In the genomic region with DNA sequence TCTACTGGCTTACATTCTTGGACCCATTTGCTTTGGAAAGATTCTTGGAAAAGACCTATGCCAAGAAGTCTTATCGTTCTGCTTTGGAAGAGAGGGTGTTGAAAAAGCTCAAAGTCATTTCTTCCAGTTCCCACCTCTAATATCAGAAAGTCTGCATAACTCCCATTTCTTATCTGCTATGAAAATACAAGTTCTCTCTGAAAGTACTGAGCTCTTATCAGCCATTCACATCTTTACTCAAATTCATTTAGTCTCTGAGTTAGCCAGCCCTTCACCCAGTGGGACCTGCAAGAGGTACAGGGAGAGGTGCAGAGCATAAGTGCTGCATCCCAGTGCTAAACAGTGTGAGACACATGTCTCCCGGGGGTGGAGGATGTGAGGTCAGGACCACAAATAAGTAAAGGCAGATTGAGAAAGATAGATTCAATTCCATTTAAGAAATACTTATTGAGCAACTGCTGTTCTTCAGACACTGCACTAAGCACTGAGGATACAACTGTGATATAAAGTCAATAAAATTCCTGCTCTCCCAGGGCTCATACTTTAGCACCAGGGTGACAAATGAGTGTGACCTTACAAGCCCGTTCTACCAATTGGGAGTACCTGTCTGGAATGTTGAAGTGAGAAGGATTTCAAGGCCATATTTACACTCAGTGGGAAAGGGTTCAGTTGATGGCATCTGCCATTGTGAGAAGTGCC, we compare ENCODE assay signal across 10 cellular contexts.
DNase-seq lines count a peak whose midpoint lies in the region; ATAC-seq and TF ChIP-seq lines count a peak whose summit lies in the region.
"Had no signal": no experiment of that assay in that cellular context is flagged by ENCODE, and none has a peak within 500 bp of the region (broad histone marks: within the 10 kb centered on the region; RNA-seq: fewer than 3 reads in every experiment).

No MANE protein-coding gene starts in this region.

- POLR2A ChIA-PET in PC-3 (lab: Charles Lee; ENCODE audit: unreplicated experiment): no interaction called here

- H3K36me3 ChIP-seq in mesenchymal stem cell (ENCODE audit: control insufficient read depth in 1 of 2, insufficient read depth in 2 of 2, low read depth in 1 of 2, low read length in 2 of 2) (peaks cover 16 to 39% of the 10 kb centered on the region in 2 experiments), PC-3 (ENCODE audit: low read depth, low read length) (no peaks in the 10 kb centered on the region), HAP-1 (replicated peaks) (peaks cover 11% of the 10 kb centered on the region; the same call in 1 of the 2 replicates)

- H3K4me1 Mint-ChIP-seq in activated naive CD4-positive, alpha-beta T cell treated with anti-CD3 and anti-CD28 coated beads, Interleukin-2, amount 50 U/mL, for 24 hours: peaks cover 52% of the 10 kb centered on the region

- peak overlapping the region; percentile 92 for H3K27ac Mint-ChIP-seq in activated naive CD4-positive, alpha-beta T cell treated with anti-CD3 and anti-CD28 coated beads, Interleukin-2, amount 50 U/mL, for 24 hours

- peaks cover 5% of the 10 kb centered on the region for H3K4me1 ChIP-seq in mesenchymal stem cell (ENCODE audit: control insufficient read depth, insufficient read depth, low read depth, low read length)
- H3K4me1 ChIP-seq in PC-3 (ENCODE audit: insufficient read depth, low read length): peaks cover 25% of the 10 kb centered on the region
- no peaks in the 10 kb centered on the region for H3K4me1 ChIP-seq in HAP-1

- no peaks in the 10 kb centered on the region for H4K20me1 ChIP-seq in PC-3 (ENCODE audit: low read length)

- peak overlapping the region; percentile 11 to 47 for H3K18ac ChIP-seq in mesenchymal stem cell (ENCODE audit: low read depth in 1 of 2, low read length in 2 of 2)

- no peak overlapping the region for H2BK5ac ChIP-seq in mesenchymal stem cell (ENCODE audit: low read depth, low read length, poor library complexity, severe bottlenecking)

- H2BK120ac ChIP-seq in mesenchymal stem cell (ENCODE audit: low read depth, low read length): peak overlapping the region; percentile 80

- BruUV-seq in PC-3 (replicated peaks; lab: Mats Ljungman, UMichigan): no TSS peak

- no peak overlapping the region for H2AK5ac ChIP-seq in mesenchymal stem cell (ENCODE audit: low read length, severe bottlenecking)

- H3K9me3 Mint-ChIP-seq in activated naive CD4-positive, alpha-beta T cell treated with anti-CD3 and anti-CD28 coated beads, Interleukin-2, amount 50 U/mL, for 24 hours: no peaks in the 10 kb centered on the region
- H3K9me3 Mint-ChIP-seq: neural crest cell had no signal

- H3K27me3 ChIP-seq in mesenchymal stem cell (ENCODE audit: control insufficient read depth in 1 of 2, insufficient read depth in 1 of 2, low read length in 2 of 2) (no peaks in the 10 kb centered on the region), PC-3 (ENCODE audit: low read length) (no peaks in the 10 kb centered on the region), HAP-1 (ENCODE audit: low read depth) (no peaks in the 10 kb centered on the region)

- no peaks in the 10 kb centered on the region for H3F3A ChIP-seq in PC-3 (ENCODE audit: low read length, unreplicated experiment)

- H3K36me3 Mint-ChIP-seq in activated naive CD4-positive, alpha-beta T cell treated with anti-CD3 and anti-CD28 coated beads, Interleukin-2, amount 50 U/mL, for 24 hours: peaks cover 12% of the 10 kb centered on the region

- H3K23ac ChIP-seq in mesenchymal stem cell (ENCODE audit: low read length in 2 of 2): no peak overlapping the region

- H3K4me3 ChIP-seq in mesenchymal stem cell (ENCODE audit: insufficient read depth in 1 of 2, low read depth in 1 of 2, low read length in 2 of 2) (no peak overlapping the region), PC-3 (ENCODE audit: low read length) (no peak overlapping the region), HAP-1 (no peak overlapping the region)

- TF ChIP-seq CTCF in 22Rv1 (IDR thresholded peaks at IDR 0.05) (no peak), PC-3 (conservative IDR thresholded peaks at IDR 0.05; ENCODE audit: low read depth, low read length) (no peak)

- ATAC-seq in HG03095 (IDR thresholded peaks at IDR 0.05; ENCODE audit: unreplicated experiment) (no peak), PC-3 (no peak)

- H3K27ac ChIP-seq in 22Rv1 (peak overlapping the region; percentile 60), mesenchymal stem cell (ENCODE audit: low read length, poor library complexity, severe bottlenecking) (no peak overlapping the region), PC-3 (ENCODE audit: low read length) (no peak overlapping the region)

- H3K4me3 Mint-ChIP-seq in activated naive CD4-positive, alpha-beta T cell treated with anti-CD3 and anti-CD28 coated beads, Interleukin-2, amount 50 U/mL, for 24 hours: peak overlapping the region; percentile 34
- H3K4me3 Mint-ChIP-seq: neural crest cell had no signal

- in situ Hi-C loops in HAP-1 (cut with MboI; ENCODE audit: low sequenced_read_pairs): no loop called here

- H3K9ac ChIP-seq in mesenchymal stem cell (ENCODE audit: low read length) (no peak overlapping the region), PC-3 (ENCODE audit: low read length) (no peak overlapping the region)

- H3K4ac ChIP-seq in mesenchymal stem cell (ENCODE audit: low read depth in 1 of 2, low read length in 2 of 2): peak overlapping the region in 1 of 2 experiments; percentile 54

- H3K14ac ChIP-seq in mesenchymal stem cell (ENCODE audit: low read length in 2 of 2): peak overlapping the region in 1 of 2 experiments; percentile 55

- no peak overlapping the region for H2BK15ac ChIP-seq in mesenchymal stem cell (ENCODE audit: low read depth, poor library complexity, severe bottlenecking)

- H2BK12ac ChIP-seq in mesenchymal stem cell (ENCODE audit: low read length in 2 of 2): peak overlapping the region; percentile 29 to 88

- H3K9me3 ChIP-seq in mesenchymal stem cell (ENCODE audit: control insufficient read depth, low read length) (peaks cover 3% of the 10 kb centered on the region), PC-3 (ENCODE audit: low read length) (no peaks in the 10 kb centered on the region), HAP-1 (no peaks in the 10 kb centered on the region)

- WGBS in mesenchymal stem cell: 86% methylated on average over 3 of the region's 3 CpGs

- no peaks in the 10 kb centered on the region for H3K79me1 ChIP-seq in mesenchymal stem cell (replicated peaks; ENCODE audit: low read length, poor library complexity, severe bottlenecking)

- DNase-seq in GM04503 (ENCODE audit: low read depth): peak; percentile 23
- DNase-seq in mesenchymal stem cell: peak; percentile 69
- no peak for DNase-seq in PC-3
- DNase-seq in HAP-1 (ENCODE audit: low spot score in 2 of 2): no peak
- no peak for DNase-seq in DMS153 (lab: John Stamatoyannopoulos, UW)
- DNase-seq: RPMI8226 had no signal

- H3K79me2 ChIP-seq in PC-3 (ENCODE audit: low read length): no peaks in the 10 kb centered on the region

- intact Hi-C loops in PC-3 (cut with micrococcal nuclease): no loop called here

- H2AFZ ChIP-seq in mesenchymal stem cell (ENCODE audit: low read depth, low read length) (no peak overlapping the region), PC-3 (ENCODE audit: low read length) (no peak overlapping the region)

- H4K91ac ChIP-seq in mesenchymal stem cell (ENCODE audit: low read length): peak overlapping the region; percentile 46

- no peaks in the 10 kb centered on the region for H3K9me2 ChIP-seq in PC-3 (replicated peaks; ENCODE audit: low read length)

- H4K8ac ChIP-seq in mesenchymal stem cell (ENCODE audit: low read length): peak overlapping the region; percentile 76

- CTCF ChIA-PET in PC-3 (lab: Charles Lee): no interaction called here

- H3K27me3 Mint-ChIP-seq in activated naive CD4-positive, alpha-beta T cell treated with anti-CD3 and anti-CD28 coated beads, Interleukin-2, amount 50 U/mL, for 24 hours: no peaks in the 10 kb centered on the region

- H3K4me2 ChIP-seq in mesenchymal stem cell (ENCODE audit: low read length, poor library complexity, severe bottlenecking) (no peak overlapping the region), PC-3 (ENCODE audit: low read length) (no peak overlapping the region)

Comparison
In these comparisons a context has a peak if more than half of its experiments do, and no peak if none do; other contexts are left out.
1. DNase-seq: peak in GM04503 (single experiment) and mesenchymal stem cell (single experiment); none in PC-3 (single experiment), HAP-1 (0 of 2) and DMS153 (single experiment).